In the genomic region with DNA sequence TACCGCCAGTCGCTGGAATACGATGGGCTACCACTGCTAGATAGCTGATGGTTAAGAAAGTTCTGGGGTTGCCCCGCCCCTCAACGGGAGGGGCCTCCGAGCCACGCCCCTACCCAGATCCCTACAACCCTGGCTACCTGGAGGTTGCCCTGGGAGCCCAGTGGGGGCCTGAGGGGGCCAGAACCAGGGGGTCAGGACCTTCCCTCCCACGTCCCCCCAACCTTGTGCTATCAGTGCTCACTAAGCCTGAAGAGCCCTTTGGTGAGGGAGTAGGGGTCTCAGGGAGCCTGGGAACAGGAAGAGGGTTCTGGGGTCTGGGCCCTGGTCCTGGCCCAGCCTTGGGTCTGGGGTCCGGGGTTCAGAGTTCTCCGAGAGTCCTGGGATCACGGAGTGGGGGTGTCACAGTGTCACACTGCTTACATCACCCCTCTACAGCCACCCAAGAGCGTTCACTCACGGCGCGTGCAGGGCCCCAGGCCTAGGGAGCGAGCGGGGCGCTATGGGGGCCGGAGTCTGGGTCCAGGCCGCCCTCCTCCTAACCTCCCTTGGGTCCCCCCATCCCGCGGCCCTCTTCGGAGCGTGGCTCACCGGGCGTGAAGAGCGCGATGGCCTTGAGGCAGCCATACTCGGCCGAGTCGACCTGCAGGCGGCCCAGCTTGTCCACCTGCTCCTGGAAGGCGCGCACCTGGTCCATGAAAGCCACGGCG, we compare ENCODE assay signal across 8 cellular contexts. TPM values are rescaled to one million over a fixed set of nuclear protein-coding genes. Genes with fewer than 3 reads are reported as not detected.
DNase-seq lines count a peak whose midpoint lies in the region; ATAC-seq, FAIRE-seq and TF ChIP-seq lines count a peak whose summit lies in the region.

No MANE protein-coding gene starts in this region.

- H3K27ac ChIP-seq in A673 (ENCODE audit: low read depth, low read length, poor library complexity, severe bottlenecking) (peak overlapping the region; percentile 88), SU-DHL-6 (ENCODE audit: low read depth, low read length) (peak overlapping the region; percentile 30; the same call in 1 of the 2 replicates), astrocyte (ENCODE audit: low read depth, low read length) (no peak overlapping the region)

- H3K9me3 ChIP-seq in A673 (ENCODE audit: low read depth, low read length, poor library complexity, severe bottlenecking) = no peaks in the 10 kb centered on the region
- H3K9me3 ChIP-seq in SU-DHL-6 (ENCODE audit: insufficient read depth, low read length) = no peaks in the 10 kb centered on the region
- H3K9me3 ChIP-seq in astrocyte (ENCODE audit: insufficient read depth, low read depth, low read length) = no peaks in the 10 kb centered on the region
- no peaks in the 10 kb centered on the region for H3K9me3 ChIP-seq in iPS-18c (ENCODE audit: control insufficient read depth, insufficient read depth, low read length)

- H3K4me1 Mint-ChIP-seq in astrocyte (ENCODE audit: low read depth, unreplicated experiment) = no peaks in the 10 kb centered on the region

- no peaks in the 10 kb centered on the region for H3K9me3 Mint-ChIP-seq in astrocyte (ENCODE audit: unreplicated experiment)

- H3K4me3 Mint-ChIP-seq in astrocyte (ENCODE audit: unreplicated experiment) = peak overlapping the region; percentile 73

- no peaks in the 10 kb centered on the region for H4K20me1 ChIP-seq in SU-DHL-6 (ENCODE audit: low read depth, low read length)
- peaks cover 33% of the 10 kb centered on the region for H4K20me1 ChIP-seq in astrocyte (ENCODE audit: insufficient read depth, low read length)

- H3K4me2 ChIP-seq in SU-DHL-6 (ENCODE audit: low read depth, low read length, poor library complexity, severe bottlenecking) = peak overlapping the region; percentile 87
- H3K4me2 ChIP-seq in astrocyte (ENCODE audit: low read length) = peak overlapping the region; percentile 93

- H2AFZ ChIP-seq in SU-DHL-6 (ENCODE audit: low read depth, low read length, severe bottlenecking) = peak overlapping the region; percentile 78
- H2AFZ ChIP-seq in astrocyte (ENCODE audit: low read depth, low read length) = peak overlapping the region; percentile 62

- H3K27me3 ChIP-seq in A673 (replicated peaks; ENCODE audit: insufficient read depth, low read depth, low read length, poor library complexity) = no peaks in the 10 kb centered on the region
- no peaks in the 10 kb centered on the region for H3K27me3 ChIP-seq in SU-DHL-6 (ENCODE audit: low read length)
- H3K27me3 ChIP-seq in astrocyte (ENCODE audit: insufficient read depth, low read length) = no peaks in the 10 kb centered on the region

- BruUV-seq in A673 (replicated peaks; lab: Mats Ljungman, UMichigan) = no TSS peak

- no peaks in the 10 kb centered on the region for H3K27me3 Mint-ChIP-seq in astrocyte (ENCODE audit: low read depth, unreplicated experiment)

- TF ChIP-seq CTCF in A673 (conservative IDR thresholded peaks at IDR 0.05; ENCODE audit: low read depth, low read length) = no peak
- TF ChIP-seq CTCF in SU-DHL-6 (IDR thresholded peaks at IDR 0.05; ENCODE audit: insufficient read depth, low read length, poor library complexity, severe bottlenecking) = no peak
- TF ChIP-seq CTCF in astrocyte (IDR thresholded peaks at IDR 0.05; ENCODE audit: insufficient read depth, low read depth, low read length) = no peak

- POLR2A ChIA-PET in A673 (lab: Charles Lee; ENCODE audit: low non-redundant PET) = interaction anchor here (0.6 kb wide), 1 partner anchor 119 kb away, joined by 14 read pairs; no protein-coding TSS in a partner anchor

- 0 out of 2 replicates have a peak, but pooled peaks cover 10% of the 10 kb centered on the region for H3F3A ChIP-seq in SU-DHL-6 (ENCODE audit: insufficient read depth)

- intact Hi-C loops in A673 (cut with micrococcal nuclease; ENCODE audit: unreplicated experiment) = no loop called here

- H3K36me3 ChIP-seq in A673 (ENCODE audit: insufficient read depth, low read length, poor library complexity, severe bottlenecking) = peaks cover 15% of the 10 kb centered on the region
- H3K36me3 ChIP-seq in SU-DHL-6 (ENCODE audit: low read length) = no peaks in the 10 kb centered on the region
- peaks cover 10% of the 10 kb centered on the region for H3K36me3 ChIP-seq in astrocyte (ENCODE audit: insufficient read depth, low read length)

- H3K4me3 ChIP-seq in A673 (ENCODE audit: low read depth, low read length, poor library complexity, severe bottlenecking) (peak overlapping the region; percentile 74), SU-DHL-6 (ENCODE audit: insufficient read depth, low read length, poor library complexity, severe bottlenecking) (peak overlapping the region; percentile 49), astrocyte (ENCODE audit: insufficient read depth, low read depth, low read length) (peak overlapping the region; percentile 62), iPS-18c (ENCODE audit: insufficient read depth, low read depth, low read length) (peak overlapping the region; percentile 74)

- H3K79me2 ChIP-seq in SU-DHL-6 (ENCODE audit: insufficient read depth, low read length) (no peaks in the 10 kb centered on the region), astrocyte (ENCODE audit: insufficient read depth, low read length) (peaks cover 24% of the 10 kb centered on the region)

- peak overlapping the region; percentile 66 for H3K9ac ChIP-seq in SU-DHL-6 (ENCODE audit: low read length)
- peak overlapping the region; percentile 69 for H3K9ac ChIP-seq in astrocyte (ENCODE audit: low read length)

- no peak for FAIRE-seq in astrocyte (lab: Jason Lieb, UNC)

- H3K36me3 Mint-ChIP-seq in astrocyte (ENCODE audit: low read depth, unreplicated experiment) = peaks cover 15% of the 10 kb centered on the region

- CTCF ChIA-PET in A673 (lab: Charles Lee) = interaction anchor here (0.6 to 1.0 kb wide), 3 partner anchors 462 to 520 kb away, joined by 3 to 4 read pairs (median 4); no protein-coding TSS in a partner anchor

- no peak overlapping the region for H3K27ac Mint-ChIP-seq in astrocyte (ENCODE audit: unreplicated experiment)

- ATAC-seq in GM18909 (IDR thresholded peaks at IDR 0.05; ENCODE audit: poor library complexity, unreplicated experiment) = peak; percentile 41

- DNase-seq in A673 (ENCODE audit: low spot score) (peak; percentile 69), HT1080 (ENCODE audit: low read depth) (peak; percentile 64), astrocyte (ENCODE audit: low read depth) (no peak), GM19240 (ENCODE audit: insufficient read length, low spot score) (no peak)
- DNase-seq in stimulated activated CD4-positive, alpha-beta T cell treated with anti-CD3 and anti-CD28 coated beads, Interleukin-15, amount 100 ng/mL, for 48 hours (ENCODE audit: low read depth in 2 of 2) = peak; percentile 24 to 52

- no peaks in the 10 kb centered on the region for H3K9me2 ChIP-seq in SU-DHL-6 (replicated peaks; ENCODE audit: insufficient read depth, low read length)

- H3K4me1 ChIP-seq in A673 (ENCODE audit: insufficient read depth, low read length, poor library complexity, severe bottlenecking) (peaks cover 19% of the 10 kb centered on the region), astrocyte (ENCODE audit: insufficient read depth, low read length) (peaks cover 14% of the 10 kb centered on the region)

RNA-seq across cellular contexts. Expression of gene OCEL1, which starts 9.0 kb away (rescaled TPM):
- total RNA-seq in A673 (2021) (8.2 and 14.8 TPM in 2 replicates), astrocyte (12.3 and 13.5 TPM in 2 replicates)
- total RNA-seq in HT1080 (2014; rRNA removed; shearing (Covaris generic)) = 3.6 and 8.1 TPM in 2 replicates
- 13.9 and 17.9 TPM in 2 replicates for polyA plus RNA-seq in HT1080 (2015; cell fraction: cytosol; rRNA removed)
- polyA plus RNA-seq in HT1080 (2015; cell fraction: nucleus; rRNA removed) = 10.3 and 15.4 TPM in 2 replicates

RNA-seq across cellular contexts. Expression of gene NR2F6, which starts 10.7 kb away (rescaled TPM):
- 26.3 and 32.9 TPM in 2 replicates for total RNA-seq in A673 (2021)
- 84.2 and 89.7 TPM in 2 replicates for total RNA-seq in HT1080 (2014; rRNA removed; shearing (Covaris generic))
- 51.5 and 53.1 TPM in 2 replicates for polyA plus RNA-seq in HT1080 (2015; cell fraction: cytosol; rRNA removed)
- 44.5 and 49.1 TPM in 2 replicates for polyA plus RNA-seq in HT1080 (2015; cell fraction: nucleus; rRNA removed)
- 63.5 and 72.8 TPM in 2 replicates for total RNA-seq in astrocyte

RNA-seq across cellular contexts. Expression of gene USE1, which starts 19.9 kb away (rescaled TPM):
- total RNA-seq in A673 (2021) (32.1 and 33.2 TPM in 2 replicates), astrocyte (19.2 and 19.8 TPM in 2 replicates)
- total RNA-seq in HT1080 (2014; rRNA removed; shearing (Covaris generic)) = 30.5 and 36.4 TPM in 2 replicates
- 47.4 and 48.5 TPM in 2 replicates for polyA plus RNA-seq in HT1080 (2015; cell fraction: cytosol; rRNA removed)
- polyA plus RNA-seq in HT1080 (2015; cell fraction: nucleus; rRNA removed) = 33.4 and 40.4 TPM in 2 replicates

RNA-seq across cellular contexts. Expression of gene USHBP1, which starts 29.5 kb away (rescaled TPM):
- total RNA-seq in A673 (2021) (0.61 TPM in 1 of 2 replicates, not detected in the other), astrocyte (0.27 TPM in 1 of 2 replicates, not detected in the other)
- 0.07 TPM in 1 of 2 replicates, not detected in the other for total RNA-seq in HT1080 (2014; rRNA removed; shearing (Covaris generic))
- polyA plus RNA-seq in HT1080 (2015; cell fraction: cytosol; rRNA removed) = not detected in 2 replicates
- polyA plus RNA-seq in HT1080 (2015; cell fraction: nucleus; rRNA removed) = 0.06 TPM in 1 of 2 replicates, not detected in the other

RNA-seq across cellular contexts. Expression of gene BABAM1, which starts 32.2 kb away (rescaled TPM):
- 136 and 147 TPM in 2 replicates for total RNA-seq in A673 (2021)
- total RNA-seq in HT1080 (2014; rRNA removed; shearing (Covaris generic)) = 248 and 260 TPM in 2 replicates
- 138 and 150 TPM in 2 replicates for polyA plus RNA-seq in HT1080 (2015; cell fraction: cytosol; rRNA removed)
- 137 and 168 TPM in 2 replicates for polyA plus RNA-seq in HT1080 (2015; cell fraction: nucleus; rRNA removed)
- 112 and 115 TPM in 2 replicates for total RNA-seq in astrocyte

Comparison
In these comparisons a context has a peak if more than half of its experiments do, and no peak if none do; other contexts are left out.
1. DNase-seq: peak in A673 (single experiment), HT1080 (single experiment) and stimulated activated CD4-positive, alpha-beta T cell treated with anti-CD3 and anti-CD28 coated beads, Interleukin-15, amount 100 ng/mL, for 48 hours (2 of 2); none in astrocyte (single experiment) and GM19240 (single experiment).
2. Peak in every context shown above with its lines, with median percentiles within 50 percentile points of each other: H3K4me3 ChIP-seq.